In genomic region chr21:40054403-40054802, GRCh38 we compare ENCODE assay signal across 10 cellular contexts.
DNase-seq lines count a peak whose midpoint lies in the region; ATAC-seq and TF ChIP-seq lines count a peak whose summit lies in the region.
"Had no signal": no experiment of that assay in that cellular context is flagged by ENCODE, and none has a peak within 500 bp of the region (broad histone marks: within the 10 kb centered on the region; RNA-seq: fewer than 3 reads in every experiment).

No MANE protein-coding gene starts in this region.

- no peak for TF ChIP-seq POLR2A in heart left ventricle (IDR thresholded peaks at IDR 0.05)

- no peaks in the 10 kb centered on the region for H3K9me3 ChIP-seq in heart left ventricle
- no peaks in the 10 kb centered on the region for H3K9me3 ChIP-seq in thoracic aorta
- H3K9me3 ChIP-seq: SJSA1 had no signal

- H3K27me3 Mint-ChIP-seq in glutamatergic neuron (ENCODE audit: unreplicated experiment) = peaks cover 3% of the 10 kb centered on the region

- no peaks in the 10 kb centered on the region for H3K36me3 ChIP-seq in heart left ventricle
- no peaks in the 10 kb centered on the region for H3K36me3 ChIP-seq in thoracic aorta
- H3K36me3 ChIP-seq: SJSA1 had no signal

- peaks cover 0 to 3% of the 10 kb centered on the region in 2 donors for H3K9me3 Mint-ChIP-seq in activated naive CD4-positive, alpha-beta T cell treated with anti-CD3 and anti-CD28 coated beads, Interleukin-2, amount 50 U/mL, for 72 hours
- peaks cover 4% of the 10 kb centered on the region for H3K9me3 Mint-ChIP-seq in glutamatergic neuron (ENCODE audit: unreplicated experiment)

- no peak overlapping the region for H3K27ac Mint-ChIP-seq in activated naive CD4-positive, alpha-beta T cell treated with anti-CD3 and anti-CD28 coated beads, Interleukin-2, amount 50 U/mL, for 72 hours
- H3K27ac Mint-ChIP-seq in glutamatergic neuron (ENCODE audit: unreplicated experiment) = no peak overlapping the region

- peak; percentile 28 to 60 (median 56) for ATAC-seq in heart left ventricle
- ATAC-seq in thoracic aorta (ENCODE audit: insufficient number of reproducible peaks, low FRiP score, low read depth) = peak; percentile 41
- ATAC-seq in activated naive CD4-positive, alpha-beta T cell treated with anti-CD3 and anti-CD28 coated beads, Interleukin-2, amount 50 U/mL, for 72 hours = no peak
- no peak for ATAC-seq in HG03378 (IDR thresholded peaks at IDR 0.05; ENCODE audit: unreplicated experiment)

- H3K4me3 Mint-ChIP-seq in glutamatergic neuron (ENCODE audit: unreplicated experiment) = no peak overlapping the region

- H3K4me1 Mint-ChIP-seq in glutamatergic neuron (ENCODE audit: low read depth, unreplicated experiment) = peaks cover 20% of the 10 kb centered on the region

- H3K27ac ChIP-seq in heart left ventricle = peak overlapping the region in 2 of 12 donors; percentile 35 to 84
- H3K27ac ChIP-seq in thoracic aorta = peak overlapping the region; percentile 97 to 98
- H3K27ac ChIP-seq: SJSA1 had no signal

- DNase-seq in NCI-H1092 (lab: John Stamatoyannopoulos, UW) (peak; percentile 99), NCI-H524 treated with DMSO at 0.1 percent for 48 hours (lab: John Stamatoyannopoulos, UW) (peak; percentile 76), heart left ventricle (peak in 2 of 5 donors; percentile 15 to 50), thoracic aorta (ENCODE audit: low spot score) (peak; percentile 55), glutamatergic neuron (no peak)
- no peak for DNase-seq in activated naive CD4-positive, alpha-beta T cell treated with anti-CD3 and anti-CD28 coated beads, Interleukin-2, amount 50 U/mL, for 72 hours (ENCODE audit: low spot score in 2 of 2)
- no peak for DNase-seq in effector CD8-positive, alpha-beta T cell (lab: John Stamatoyannopoulos, UW)
- DNase-seq: activated CD4-positive, alpha-beta T cell treated with anti-CD3 and anti-CD28 coated beads, Interleukin-2, amount 50 U/mL, for 48 hours had no signal

- H3K4me1 ChIP-seq in heart left ventricle = peaks cover 0 to 14% (median 2%) of the 10 kb centered on the region in 12 donors
- H3K4me1 ChIP-seq in thoracic aorta (ENCODE audit: control insufficient read depth in 1 of 2, low read depth in 2 of 2) = peaks cover 20 to 56% of the 10 kb centered on the region in 2 donors
- H3K4me1 ChIP-seq: SJSA1 had no signal

- intact Hi-C loops in heart left ventricle (cut with DNase I) = loop anchor here in 3 of 10 donors (5.0 to 10.0 kb wide), 4 partner anchors 63 to 270 kb away; no protein-coding TSS in a partner anchor

- WGBS in heart left ventricle, 4 donors = 27 to 43% (median 38%) methylated on average over 3 of the region's 3 CpGs

- H3K4me3 ChIP-seq in heart left ventricle (no peak overlapping the region), thoracic aorta (no peak overlapping the region)
- H3K4me3 ChIP-seq: SJSA1 had no signal

- H3K27me3 ChIP-seq in heart left ventricle (no peaks in the 10 kb centered on the region), thoracic aorta (replicated peaks; ENCODE audit: insufficient read depth) (no peaks in the 10 kb centered on the region)
- H3K27me3 ChIP-seq: SJSA1 had no signal

- no peaks in the 10 kb centered on the region for H3K36me3 Mint-ChIP-seq in activated naive CD4-positive, alpha-beta T cell treated with anti-CD3 and anti-CD28 coated beads, Interleukin-2, amount 50 U/mL, for 72 hours
- H3K36me3 Mint-ChIP-seq in glutamatergic neuron (ENCODE audit: unreplicated experiment) = no peaks in the 10 kb centered on the region

- TF ChIP-seq CTCF in heart left ventricle (IDR thresholded peaks at IDR 0.05) = no peak
- no peak for TF ChIP-seq CTCF in thoracic aorta (IDR thresholded peaks at IDR 0.05)
- TF ChIP-seq CTCF in glutamatergic neuron (IDR thresholded peaks at IDR 0.05; ENCODE audit: partially characterized antibody, unreplicated experiment) = no peak

Comparison
In these comparisons a context has a peak if more than half of its experiments do, and no peak if none do; other contexts are left out.
1. DNase-seq: peak in NCI-H1092 (single experiment), NCI-H524 treated with DMSO at 0.1 percent for 48 hours (single experiment) and thoracic aorta (single experiment); none in activated naive CD4-positive, alpha-beta T cell treated with anti-CD3 and anti-CD28 coated beads, Interleukin-2, amount 50 U/mL, for 72 hours (0 of 2), glutamatergic neuron (single experiment) and effector CD8-positive, alpha-beta T cell (single experiment).
2. ATAC-seq: peak in heart left ventricle (4 of 4) and thoracic aorta (single experiment); none in activated naive CD4-positive, alpha-beta T cell treated with anti-CD3 and anti-CD28 coated beads, Interleukin-2, amount 50 U/mL, for 72 hours (0 of 2) and HG03378 (single experiment).